ENCODE assay signal across 9 cellular contexts in the genomic region with DNA sequence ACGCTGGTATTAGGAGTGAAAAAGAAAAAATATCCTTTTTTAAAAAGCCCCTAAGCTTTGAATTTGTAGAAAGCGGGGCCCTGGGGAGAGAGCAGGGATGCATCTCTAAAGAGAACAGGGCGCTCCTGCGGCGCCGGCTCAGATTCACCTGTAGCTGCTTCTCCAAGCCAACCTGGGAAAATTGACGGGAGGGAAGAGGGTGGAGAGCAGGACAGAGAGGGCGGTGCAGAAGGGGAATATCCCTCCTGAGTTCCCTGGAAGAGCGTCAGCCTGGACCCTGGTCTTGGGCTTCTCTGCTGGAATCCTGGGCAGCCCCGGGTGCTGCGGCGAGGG. TPM values are rescaled to one million over a fixed set of nuclear protein-coding genes. Genes with fewer than 3 reads are reported as not detected.
A peak's percentile ranks its signal among the peaks of the same experiment; 100 is the strongest.
DNase-seq lines count a peak whose midpoint lies in the region; ATAC-seq and TF ChIP-seq lines count a peak whose summit lies in the region.
"Had no signal": no experiment of that assay in that cellular context is flagged by ENCODE, and none has a peak within 500 bp of the region (broad histone marks: within the 10 kb centered on the region; RNA-seq: fewer than 3 reads in every experiment).

No MANE protein-coding gene starts in this region.

- H3K4me1 ChIP-seq in heart right ventricle (peaks cover 0 to 49% (median 4%) of the 10 kb centered on the region in 9 donors), mesendoderm (ENCODE audit: control insufficient read depth, low read depth, low read length) (no peaks in the 10 kb centered on the region), upper lobe of left lung (peaks cover 0 to 22% (median 4%) of the 10 kb centered on the region in 4 donors)

- peak overlapping the region; percentile 30 for H3K4me2 ChIP-seq in mesendoderm (ENCODE audit: low read length)

- H3K9ac ChIP-seq in mesendoderm (ENCODE audit: low read length): peak overlapping the region; percentile 53

- no peak overlapping the region for H2AK5ac ChIP-seq in mesendoderm (ENCODE audit: low read length)

- H3K4me3 ChIP-seq in heart right ventricle: peak overlapping the region in 8 of 10 donors; percentile 38 to 62 (median 50)
- H3K4me3 ChIP-seq in mesendoderm (ENCODE audit: low read length): no peak overlapping the region
- peak overlapping the region in 3 of 4 donors; percentile 43 to 60 (median 56) for H3K4me3 ChIP-seq in upper lobe of left lung

- H3K27me3 ChIP-seq in heart right ventricle (peaks cover 0 to 24% (median 6%) of the 10 kb centered on the region in 7 donors), mesendoderm (ENCODE audit: insufficient read depth, low read length, poor library complexity) (peaks cover 3% of the 10 kb centered on the region), upper lobe of left lung (peaks cover 0 to 6% (median 0%) of the 10 kb centered on the region in 4 donors)

- TF ChIP-seq POLR2A in upper lobe of left lung (IDR thresholded peaks at IDR 0.05): no peak

- POLR2A ChIA-PET in activated naive CD8-positive, alpha-beta T cell treated with anti-CD3 and anti-CD28 coated beads, Interleukin-2, amount 10 ng/mL, durations not matched to agents 7 days and 5 days (lab: Charles Lee): interaction anchor here (0.9 to 6.0 kb wide), 10 partner anchors 8 to 521 kb away, joined by 3 to 59 read pairs (median 6); a partner anchor contains a TSS

- H3K36me3 ChIP-seq in heart right ventricle: no peaks in the 10 kb centered on the region
- no peaks in the 10 kb centered on the region for H3K36me3 ChIP-seq in mesendoderm (ENCODE audit: control insufficient read depth, insufficient read depth, low read length)
- H3K36me3 ChIP-seq in upper lobe of left lung: no peaks in the 10 kb centered on the region

- no peaks in the 10 kb centered on the region for H3K36me3 Mint-ChIP-seq in activated naive CD8-positive, alpha-beta T cell treated with anti-CD3 and anti-CD28 coated beads, Interleukin-2, amount 10 ng/mL, durations not matched to agents 7 days and 5 days

- no peak overlapping the region for H3K4ac ChIP-seq in mesendoderm (ENCODE audit: low read depth, low read length)

- H3K27me3 Mint-ChIP-seq in activated naive CD8-positive, alpha-beta T cell treated with anti-CD3 and anti-CD28 coated beads, Interleukin-2, amount 10 ng/mL, durations not matched to agents 7 days and 5 days: no peaks in the 10 kb centered on the region

- no peaks in the 10 kb centered on the region for H3K79me2 ChIP-seq in mesendoderm (ENCODE audit: control insufficient read depth, insufficient read depth, low read length)

- ATAC-seq in heart right ventricle (no peak), left cardiac atrium (no peak), upper lobe of left lung (ENCODE audit: low FRiP score in 2 of 2) (no peak), omental fat pad (ENCODE audit: low FRiP score) (no peak), HG03565 (IDR thresholded peaks at IDR 0.05; ENCODE audit: unreplicated experiment) (no peak)
- ATAC-seq in activated naive CD8-positive, alpha-beta T cell treated with anti-CD3 and anti-CD28 coated beads, Interleukin-2, amount 10 ng/mL, durations not matched to agents 7 days and 5 days (ENCODE audit: low read depth): no peak

- no peak overlapping the region for H2BK120ac ChIP-seq in mesendoderm (ENCODE audit: low read depth, low read length)

- no peak overlapping the region for H4K5ac ChIP-seq in mesendoderm (ENCODE audit: low read length)

- no peak overlapping the region for H2BK5ac ChIP-seq in mesendoderm (ENCODE audit: low read length)

- H2BK15ac ChIP-seq in mesendoderm (replicated peaks; ENCODE audit: low read depth): no peak overlapping the region

- no peak overlapping the region for H3K18ac ChIP-seq in mesendoderm (ENCODE audit: low read length)

- no peaks in the 10 kb centered on the region for H3K79me1 ChIP-seq in mesendoderm (ENCODE audit: low read length)

- H4K8ac ChIP-seq in mesendoderm (ENCODE audit: low read depth, low read length): no peak overlapping the region

- H3K23ac ChIP-seq in mesendoderm (ENCODE audit: low read length): no peak overlapping the region

- peak overlapping the region; percentile 99 for H3K27ac Mint-ChIP-seq in activated naive CD8-positive, alpha-beta T cell treated with anti-CD3 and anti-CD28 coated beads, Interleukin-2, amount 10 ng/mL, durations not matched to agents 7 days and 5 days

- TF ChIP-seq CTCF in heart right ventricle (IDR thresholded peaks at IDR 0.05) (no peak), upper lobe of left lung (IDR thresholded peaks at IDR 0.05) (no peak), omental fat pad (IDR thresholded peaks at IDR 0.05) (no peak)

- H3K4me3 Mint-ChIP-seq in activated naive CD8-positive, alpha-beta T cell treated with anti-CD3 and anti-CD28 coated beads, Interleukin-2, amount 10 ng/mL, durations not matched to agents 7 days and 5 days: peak overlapping the region; percentile 77

- intact Hi-C loops in heart right ventricle (cut with DNase I): no loop called here
- intact Hi-C loops in left cardiac atrium (cut with DNase I): no loop called here

- no peak for TF ChIP-seq EP300 in upper lobe of left lung (IDR thresholded peaks at IDR 0.05)

- DNase-seq in heart right ventricle: no peak
- DNase-seq in left cardiac atrium: no peak
- DNase-seq in activated naive CD8-positive, alpha-beta T cell treated with anti-CD3 and anti-CD28 coated beads, Interleukin-2, amount 10 ng/mL, durations not matched to agents 7 days and 5 days: no peak
- DNase-seq in mesendoderm: no peak
- DNase-seq in upper lobe of left lung: no peak
- DNase-seq in omental fat pad (ENCODE audit: low spot score): no peak
- DNase-seq in C1 segment of cervical spinal cord (lab: John Stamatoyannopoulos, UW): no peak
- DNase-seq: NCI-H1092 had no signal

- peak overlapping the region; percentile 73 for H3K56ac ChIP-seq in mesendoderm (ENCODE audit: low read length)

- H3K27ac ChIP-seq in heart right ventricle: peak overlapping the region in 1 of 10 donors; percentile 65
- no peak overlapping the region for H3K27ac ChIP-seq in mesendoderm (ENCODE audit: low read depth, low read length)
- peak overlapping the region; percentile 5 to 80 (median 66) for H3K27ac ChIP-seq in upper lobe of left lung

- no peaks in the 10 kb centered on the region for H3K9me3 Mint-ChIP-seq in activated naive CD8-positive, alpha-beta T cell treated with anti-CD3 and anti-CD28 coated beads, Interleukin-2, amount 10 ng/mL, durations not matched to agents 7 days and 5 days

- H3K4me1 Mint-ChIP-seq in activated naive CD8-positive, alpha-beta T cell treated with anti-CD3 and anti-CD28 coated beads, Interleukin-2, amount 10 ng/mL, durations not matched to agents 7 days and 5 days: peaks cover 39% of the 10 kb centered on the region

- 59 to 65% methylated on average over 12 of the region's 12 CpGs for WGBS in heart right ventricle, 2 donors
- WGBS in mesendoderm (ENCODE audit: extremely low coverage, insufficient coverage, low lambda C conversion rate): no CpG with 5 or more reads among the region's 12 CpGs
- WGBS in upper lobe of left lung, 2 donors: 60 to 78% methylated on average over 9 to 12 of the region's 12 CpGs

- H3K9me3 ChIP-seq in heart right ventricle: no peaks in the 10 kb centered on the region
- no peaks in the 10 kb centered on the region for H3K9me3 ChIP-seq in upper lobe of left lung

RNA-seq across cellular contexts. Expression of a gene that starts 0.8 kb away (rescaled TPM):
- total RNA-seq in heart right ventricle (1 to 10 TPM in 1 of 10 donors, under 1 TPM in 3, not detected in 6; 0.35 to 1.7 (median 0.36) TPM), left cardiac atrium (under 1 TPM; 0.16 to 0.32 TPM), upper lobe of left lung (10 to 100 TPM in 1 of 6 donors, 1 to 10 TPM in 5; 3.2 to 11.6 (median 4.1) TPM), omental fat pad (1 to 10 TPM in 1 of 4 donors, under 1 TPM in 2, not detected in 1; 0.72 to 1.1 (median 0.79) TPM)
- under 1 TPM in 1 of 2 donors, not detected in 1; 0.12 TPM for polyA plus RNA-seq in heart right ventricle
- 1 to 10 TPM; 1.7 to 2.1 TPM for total RNA-seq in activated naive CD8-positive, alpha-beta T cell treated with anti-CD3 and anti-CD28 coated beads, Interleukin-2, amount 10 ng/mL, durations not matched to agents 7 days and 5 days
- 0.28 TPM for polyA plus RNA-seq in mesendoderm (2013, experiment 1 of 2)
- polyA plus RNA-seq in mesendoderm (2013, experiment 2 of 2): 0.20 TPM

RNA-seq across cellular contexts. Expression of a gene that starts 33.8 kb away (rescaled TPM):
- total RNA-seq in heart right ventricle: 1,000 to 10,000 TPM; 1,035 to 1,338 (median 1,072) TPM
- polyA plus RNA-seq in heart right ventricle: 1,000 to 10,000 TPM; 1,899 to 6,428 TPM
- 1,000 to 10,000 TPM; 1,171 to 1,199 TPM for total RNA-seq in left cardiac atrium
- total RNA-seq in activated naive CD8-positive, alpha-beta T cell treated with anti-CD3 and anti-CD28 coated beads, Interleukin-2, amount 10 ng/mL, durations not matched to agents 7 days and 5 days: 1,000 to 10,000 TPM; 2,169 to 2,323 TPM
- 6,113 TPM for polyA plus RNA-seq in mesendoderm (2013, experiment 1 of 2)
- 6,038 TPM for polyA plus RNA-seq in mesendoderm (2013, experiment 2 of 2)
- total RNA-seq in upper lobe of left lung: 1,000 to 10,000 TPM in 4 of 6 donors, 100 to 1,000 TPM in 2; 332 to 2,261 (median 1,214) TPM
- total RNA-seq in omental fat pad: 1,000 to 10,000 TPM; 5,321 to 8,187 (median 6,468) TPM
